ENCODE assay signal across 8 cellular contexts in the genomic region with DNA sequence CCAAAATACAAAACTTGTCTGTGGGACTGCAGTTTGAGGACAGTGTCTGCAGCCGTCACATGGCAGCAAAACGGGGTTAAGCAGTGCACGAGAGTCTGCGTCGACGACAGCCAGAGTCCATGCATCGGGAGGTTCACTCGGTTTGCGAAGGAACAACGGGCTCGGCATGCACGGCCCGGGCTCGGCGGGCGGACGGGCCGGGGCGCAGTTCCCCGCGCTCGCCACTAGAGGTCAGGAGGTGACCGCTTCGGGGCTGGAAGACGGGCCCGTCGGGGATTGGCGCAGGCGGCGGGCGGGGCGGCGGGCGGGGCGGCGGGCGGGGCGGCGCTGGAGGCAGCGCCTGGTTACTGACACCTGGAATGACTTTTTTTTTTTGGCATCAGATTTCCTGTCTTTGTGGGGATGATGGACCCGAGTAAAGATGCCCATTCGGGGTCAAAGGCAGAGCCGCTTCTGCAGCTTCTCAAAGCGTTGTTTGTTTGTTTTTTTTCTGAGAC. TPM values are rescaled to one million over a fixed set of nuclear protein-coding genes. Genes with fewer than 3 reads are reported as not detected.
DNase-seq lines count a peak whose midpoint lies in the region; ATAC-seq and TF ChIP-seq lines count a peak whose summit lies in the region.

No MANE protein-coding gene starts in this region.

- no peak overlapping the region for H3K4me3 ChIP-seq in fibroblast of villous mesenchyme (ENCODE audit: low read depth, low read length)

- DNase-seq in GM03348 (ENCODE audit: low spot score) (peak; percentile 96), HUDEP-2 (lab: John Stamatoyannopoulos, UW; ENCODE audit: unreplicated experiment in 76 of 76) (peak in 69 of 76 experiments; percentile 1 to 88 (median 66)), SHP77 (lab: John Stamatoyannopoulos, UW) (peak; percentile 78 to 82), fibroblast of villous mesenchyme (ENCODE audit: low read depth) (peak; percentile 64), occipital lobe (lab: John Stamatoyannopoulos, UW) (peak; percentile 76), substantia nigra (lab: John Stamatoyannopoulos, UW) (peak in 45 of 49 donors; percentile 16 to 88 (median 59))
- DNase-seq in activated T-helper 9 cell treated with anti-CD3 and anti-CD28 coated beads, Interleukin-2, amount 50 U/mL, for 16 hours (ENCODE audit: low read depth), result peak; percentile 74

- ATAC-seq in HG02870 (IDR thresholded peaks at IDR 0.05; ENCODE audit: unreplicated experiment), result no peak

- TF ChIP-seq CTCF in fibroblast of villous mesenchyme (IDR thresholded peaks at IDR 0.05; ENCODE audit: insufficient read depth, low read depth, low read length), result peak; percentile 71

- H3K27ac ChIP-seq in substantia nigra (ENCODE audit: low read depth, low read length, poor library complexity, severe bottlenecking), result no peak overlapping the region

RNA-seq across cellular contexts. Expression of a gene that starts 6.5 kb away (rescaled TPM):
- total RNA-seq in fibroblast of villous mesenchyme (not detected in 2 replicates), occipital lobe (not detected)

RNA-seq across cellular contexts. Expression of a gene that starts 37.6 kb away (rescaled TPM):
- total RNA-seq in fibroblast of villous mesenchyme (not detected in 2 replicates), occipital lobe (15.6 TPM)

Comparison
In these comparisons a context has a peak if more than half of its experiments do, and no peak if none do; other contexts are left out.
1. RNA of a gene that starts 37.6 kb away (total RNA-seq): 15.6 TPM in occipital lobe (single experiment); not detected in fibroblast of villous mesenchyme; every median in the first group is over 10 times any median in the second.
2. Peak in every context shown above with its lines, with median percentiles within 50 percentile points of each other: DNase-seq.